ENCODE assay signal across 19 cellular contexts in genomic region chr1:180254496-180254819, GRCh38. TPM values are rescaled to one million over a fixed set of nuclear protein-coding genes. Genes with fewer than 3 reads are reported as not detected.
A peak's percentile ranks its signal among the peaks of the same experiment; 100 is the strongest.
DNase-seq lines count a peak whose midpoint lies in the region; ATAC-seq, FAIRE-seq and TF ChIP-seq lines count a peak whose summit lies in the region.
"Had no signal": no experiment of that assay in that cellular context is flagged by ENCODE, and none has a peak within 500 bp of the region (broad histone marks: within the 10 kb centered on the region; RNA-seq: fewer than 3 reads in every experiment).

No MANE protein-coding gene starts in this region.

- CTCF ChIA-PET in HepG2 (lab: Yijun Ruan, JAX; ENCODE audit: low intra/inter-chr PET ratio, low total read pairs) = interaction anchor here (1.3 to 3.2 kb wide), 2 partner anchors 161 to 228 kb away, joined by 4 to 17 read pairs; no protein-coding TSS in a partner anchor

- H3K36me3 Mint-ChIP-seq in dendritic cell treated with granulocyte-macrophage colony-stimulating factor and Interleukin-4, amounts not matched to agents 40 ng/mL and 50 ng/mL, for 4 days (ENCODE audit: low read depth) = no peaks in the 10 kb centered on the region

- peaks cover 37% of the 10 kb centered on the region for H3K27me3 Mint-ChIP-seq in dendritic cell treated with granulocyte-macrophage colony-stimulating factor and Interleukin-4, amounts not matched to agents 40 ng/mL and 50 ng/mL, for 4 days

- no peak for TF ChIP-seq RAD21 in HepG2 (CRISPR knock-in tag; IDR thresholded peaks at IDR 0.05)

- H3K27ac ChIP-seq in HepG2 (ENCODE audit: extremely low read length, insufficient read depth, low read length) = no peak overlapping the region
- no peak overlapping the region for H3K27ac ChIP-seq in right lobe of liver
- no peak overlapping the region for H3K27ac ChIP-seq in neuronal stem cell (replicated peaks; ENCODE audit: low read length)
- H3K27ac ChIP-seq: 22Rv1, A549, C4-2B had no signal

- DNase-seq in HepG2 (ENCODE audit: low spot score) (no peak), right lobe of liver (no peak), neuronal stem cell (ENCODE audit: low spot score) (no peak), COLO668 (lab: John Stamatoyannopoulos, UW; ENCODE audit: unreplicated experiment) (no peak)
- no peak for DNase-seq in activated CD4-positive, alpha-beta T cell treated with anti-CD3 and anti-CD28 coated beads for 48 hours
- DNase-seq: AML-193; CD4-positive, alpha-beta T cell; DMS153; DMS79; GDM1; HFFc6 had no signal

- H3K4me3 ChIP-seq in HepG2 (replicated peaks in 1 of 3; ENCODE audit: insufficient read depth in 1 of 3, low read depth in 2 of 3, low read length in 3 of 3) (peak overlapping the region in 2 of 3 experiments; percentile 11 to 65; a peak in 3 of 6 replicates), right lobe of liver (no peak overlapping the region), neuronal stem cell (ENCODE audit: low read length in 2 of 2) (no peak overlapping the region)
- H3K4me3 ChIP-seq: A549, GM23338 had no signal

- no peak overlapping the region for H3K23ac ChIP-seq in neuronal stem cell (ENCODE audit: low read depth, low read length, poor library complexity)

- no peak overlapping the region for H3K4me3 Mint-ChIP-seq in dendritic cell treated with granulocyte-macrophage colony-stimulating factor and Interleukin-4, amounts not matched to agents 40 ng/mL and 50 ng/mL, for 4 days
- H3K4me3 Mint-ChIP-seq: CD4-positive, alpha-beta T cell; GM23338; HFFc6 had no signal

- H3K9me3 ChIP-seq in HepG2 (ENCODE audit: low read length) (no peaks in the 10 kb centered on the region), right lobe of liver (no peaks in the 10 kb centered on the region), neuronal stem cell (replicated peaks in 1 of 2; ENCODE audit: control insufficient read depth in 2 of 2, insufficient read depth in 1 of 2, low read depth in 1 of 2, low read length in 2 of 2) (no peaks in the 10 kb centered on the region)
- H3K9me3 ChIP-seq: A549 had no signal

- H3K4me2 ChIP-seq in HepG2 (ENCODE audit: low read depth, low read length) (peak overlapping the region; percentile 93), neuronal stem cell (ENCODE audit: insufficient read depth, low read length, poor library complexity, severe bottlenecking) (no peak overlapping the region)
- H3K4me2 ChIP-seq: A549, GM23338 had no signal

- peak overlapping the region; percentile 23 for H3K27ac Mint-ChIP-seq in dendritic cell treated with granulocyte-macrophage colony-stimulating factor and Interleukin-4, amounts not matched to agents 40 ng/mL and 50 ng/mL, for 4 days
- H3K27ac Mint-ChIP-seq: CD4-positive, alpha-beta T cell; GM23338; HFFc6 had no signal

- H3K4ac ChIP-seq in neuronal stem cell (ENCODE audit: low read length) = no peak overlapping the region

- no TSS peak for BruUV-seq in HepG2 (replicated peaks; lab: Mats Ljungman, UMichigan)

- no peak overlapping the region; the same call in 1 of the 2 replicates for H3K9ac ChIP-seq in HepG2 (ENCODE audit: insufficient read depth, low read depth, low read length)
- no peak overlapping the region for H3K9ac ChIP-seq in neuronal stem cell (ENCODE audit: low read depth, low read length, poor library complexity)

- ATAC-seq in HepG2 (no peak), right lobe of liver (no peak), esophagus mucosa (no peak), HG03521 (IDR thresholded peaks at IDR 0.05; ENCODE audit: unreplicated experiment) (no peak)
- ATAC-seq: A549, HCT116 had no signal

- in situ Hi-C loops in HepG2 (cut with HindIII; ENCODE audit: extremely low pct_ligation_motif_present, low pct_unique_long_range_greater_than_20kb) = loop anchor here (5.0 kb wide), 2 partner anchors 163 to 223 kb away; no protein-coding TSS in a partner anchor

- no peaks in the 10 kb centered on the region for H3K79me2 ChIP-seq in HepG2 (ENCODE audit: insufficient read depth, low read length)

- H3K9me3 Mint-ChIP-seq in dendritic cell treated with granulocyte-macrophage colony-stimulating factor and Interleukin-4, amounts not matched to agents 40 ng/mL and 50 ng/mL, for 4 days = no peaks in the 10 kb centered on the region
- H3K9me3 Mint-ChIP-seq: CD4-positive, alpha-beta T cell; GM23338; HFFc6 had no signal

- H3K4me1 ChIP-seq in HepG2 (ENCODE audit: insufficient read depth, low read length) = peaks cover 60% of the 10 kb centered on the region
- H3K4me1 ChIP-seq in right lobe of liver = no peaks in the 10 kb centered on the region
- peaks cover 0 to 4% of the 10 kb centered on the region in 2 donors for H3K4me1 ChIP-seq in neuronal stem cell (ENCODE audit: control insufficient read depth in 2 of 2, insufficient read depth in 1 of 2, low read depth in 1 of 2, low read length in 2 of 2)
- H3K4me1 ChIP-seq: A549 had no signal

- FAIRE-seq in HepG2 (lab: Jason Lieb, UNC) = no peak
- FAIRE-seq: A549 had no signal

- H4K91ac ChIP-seq in neuronal stem cell (ENCODE audit: low read depth, low read length, poor library complexity) = no peak overlapping the region

- H2BK5ac ChIP-seq in neuronal stem cell (ENCODE audit: low read length) = no peak overlapping the region

- no peaks in the 10 kb centered on the region for H4K20me1 ChIP-seq in HepG2 (ENCODE audit: insufficient read depth, low read length)

- no peak overlapping the region for H4K8ac ChIP-seq in neuronal stem cell (ENCODE audit: low read depth, low read length)

- H2BK15ac ChIP-seq in neuronal stem cell (ENCODE audit: low read length) = no peak overlapping the region

- H3K36me3 ChIP-seq in HepG2 (replicated peaks in 1 of 2; ENCODE audit: control insufficient read depth in 1 of 2, insufficient read depth in 2 of 2, low read length in 2 of 2) (no peaks in the 10 kb centered on the region), right lobe of liver (no peaks in the 10 kb centered on the region), neuronal stem cell (replicated peaks in 1 of 2; ENCODE audit: control insufficient read depth in 2 of 2, insufficient read depth in 2 of 2, low read length in 2 of 2) (no peaks in the 10 kb centered on the region)

- H3K18ac ChIP-seq in neuronal stem cell (ENCODE audit: low read length) = peak overlapping the region; percentile 71

- no peak overlapping the region for H3K14ac ChIP-seq in neuronal stem cell (ENCODE audit: low read length)

- peak overlapping the region; percentile 33 for H2AK5ac ChIP-seq in neuronal stem cell (ENCODE audit: low read depth, low read length)

- no peak for TF ChIP-seq CTCF in HepG2 (CRISPR knock-in tag; IDR thresholded peaks at IDR 0.05)
- TF ChIP-seq CTCF in right lobe of liver (IDR thresholded peaks at IDR 0.05) = no peak

- no peaks in the 10 kb centered on the region for H3K79me1 ChIP-seq in neuronal stem cell (ENCODE audit: low read depth, low read length)

- peaks cover 2 to 20% of the 10 kb centered on the region in 2 experiments; a peak in 3 of 5 replicates for H3K27me3 ChIP-seq in HepG2 (ENCODE audit: control insufficient read depth in 1 of 2, insufficient read depth in 2 of 2, low read length in 2 of 2)
- no peaks in the 10 kb centered on the region for H3K27me3 ChIP-seq in right lobe of liver
- H3K27me3 ChIP-seq in neuronal stem cell (ENCODE audit: control insufficient read depth in 3 of 3, insufficient read depth in 3 of 3, low read depth in 1 of 3, low read length in 3 of 3) = peaks cover 0 to 38% (median 0%) of the 10 kb centered on the region in 3 experiments

- intact Hi-C loops in HepG2 (cut with micrococcal nuclease; ENCODE audit: unreplicated experiment) (loop anchor here (5.0 kb wide), 1 partner anchor 228 kb away; no protein-coding TSS in a partner anchor), right lobe of liver (cut with DNase I) (loop anchor here (5.0 to 10.0 kb wide), 3 partner anchors 160 to 230 kb away; no protein-coding TSS in a partner anchor)
- intact Hi-C loops in dendritic cell treated with granulocyte-macrophage colony-stimulating factor and Interleukin-4, amounts not matched to agents 40 ng/mL and 50 ng/mL, for 4 days (cut with micrococcal nuclease) = no loop called here

- H2BK120ac ChIP-seq in neuronal stem cell (ENCODE audit: low read depth, low read length) = no peak overlapping the region

- no peak for TF ChIP-seq POLR2A in HepG2 (IDR thresholded peaks at IDR 0.05; ENCODE audit: insufficient read depth in 1 of 2, low read depth in 2 of 2, low read length in 2 of 2)
- TF ChIP-seq POLR2A in right lobe of liver (IDR thresholded peaks at IDR 0.05) = no peak

- 74% methylated on average over 7 of the region's 9 CpGs for WGBS in HepG2 (ENCODE audit: low lambda C conversion rate)
- 79% methylated on average over 7 of the region's 9 CpGs for WGBS in right lobe of liver (ENCODE audit: insufficient coverage, low coverage, low lambda C conversion rate, missing lambda C conversion rate)
- no CpG with 5 or more reads among the region's 9 CpGs for WGBS in neuronal stem cell (ENCODE audit: extremely low coverage in 2 of 2, insufficient read length in 2 of 2, insufficient replicate concordance in 1 of 2), 2 donors

- peaks cover 32% of the 10 kb centered on the region for H3K4me1 Mint-ChIP-seq in dendritic cell treated with granulocyte-macrophage colony-stimulating factor and Interleukin-4, amounts not matched to agents 40 ng/mL and 50 ng/mL, for 4 days (ENCODE audit: low read depth)

- no peak for TF ChIP-seq EP300 in HepG2 (IDR thresholded peaks at IDR 0.05; ENCODE audit: low read depth in 2 of 2, low read length in 2 of 2)
- no peak for TF ChIP-seq EP300 in HepG2 (CRISPR knock-in tag; IDR thresholded peaks at IDR 0.05; ENCODE audit: borderline replicate concordance)

- POLR2A ChIA-PET in HepG2 (lab: Yijun Ruan, JAX) = no interaction called here

- H2BK12ac ChIP-seq in neuronal stem cell (ENCODE audit: low read length) = no peak overlapping the region

- H2AFZ ChIP-seq in HepG2 (ENCODE audit: low read length) = no peak overlapping the region
- no peak overlapping the region for H2AFZ ChIP-seq in neuronal stem cell (ENCODE audit: low read length)

RNA-seq across cellular contexts. Expression of gene LHX4, which starts 24.4 kb away (rescaled TPM):
- 0.03 and 0.07 TPM in 2 replicates for total RNA-seq in HepG2 (2016; rRNA removed; fragmentation: Illumina TruSeq; extraction: Trizol)
- total RNA-seq in HepG2 (2016; cell fraction: cytosol; rRNA removed; fragmentation: Illumina TruSeq; extraction: Trizol; ENCODE audit: low read depth) = not detected in 2 replicates
- total RNA-seq in HepG2 (2016; cell fraction: insoluble cytoplasmic fraction; rRNA removed; fragmentation: Illumina TruSeq; extraction: Trizol) = 0.03 and 0.13 TPM in 2 replicates
- total RNA-seq in HepG2 (2016; cell fraction: membrane; rRNA removed; fragmentation: Illumina TruSeq; extraction: Trizol) = 0.03 TPM in 1 of 2 replicates, not detected in the other
- not detected in 2 replicates for total RNA-seq in HepG2 (2016; cell fraction: nucleus; rRNA removed; fragmentation: Illumina TruSeq; extraction: Trizol)
- 0.03 and 0.05 TPM in 2 replicates for polyA plus RNA-seq in HepG2 (2011; rRNA removed)
- polyA plus RNA-seq in HepG2 (2011; cell fraction: cytosol; rRNA removed) = 0.03 and 0.05 TPM in 2 replicates
- 0.02 and 0.03 TPM in 2 replicates for polyA plus RNA-seq in HepG2 (2011; cell fraction: nucleus; rRNA removed)
- 0.47 and 0.60 TPM in 2 replicates for polyA plus RNA-seq in HepG2 (2012)
- not detected in 2 replicates for polyA plus RNA-seq in HepG2 (2016; cell fraction: cytosol; fragmentation: Illumina TruSeq; extraction: Trizol; ENCODE audit: low read depth)
- 0.17 TPM in 1 of 2 replicates, not detected in the other for polyA plus RNA-seq in HepG2 (2016; cell fraction: insoluble cytoplasmic fraction; fragmentation: Illumina TruSeq; extraction: Trizol; ENCODE audit: low read depth)
- polyA plus RNA-seq in HepG2 (2016; cell fraction: membrane; fragmentation: Illumina TruSeq; extraction: Trizol; ENCODE audit: low read depth) = 0.03 and 0.22 TPM in 2 replicates
- 0.07 and 0.09 TPM in 2 replicates for polyA plus RNA-seq in HepG2 (2016; cell fraction: nucleus; fragmentation: Illumina TruSeq; extraction: Trizol; ENCODE audit: insufficient read depth, low read depth)
- polyA minus RNA-seq in HepG2 (2011; rRNA and poly(A)+ RNA removed; ENCODE audit: low replicate concordance) = 0.96 and 2.5 TPM in 2 replicates
- polyA minus RNA-seq in HepG2 (2011; cell fraction: cytosol; rRNA and poly(A)+ RNA removed) = not detected in 2 replicates
- 0.12 TPM in 1 of 2 replicates, not detected in the other for polyA minus RNA-seq in HepG2 (2011; cell fraction: nucleus; rRNA and poly(A)+ RNA removed)
- not detected for total RNA-seq in right lobe of liver
- polyA plus RNA-seq in neuronal stem cell (2013, experiment 1 of 2) = 0.06 TPM
- polyA plus RNA-seq in neuronal stem cell (2013, experiment 2 of 2) = 0.08 TPM
- 0.08 TPM for total RNA-seq in esophagus mucosa

Comparison
In these comparisons a context has a peak if more than half of its experiments do, and no peak if none do; other contexts are left out.
1. H3K4me3 ChIP-seq: peak in HepG2 (2 of 3); none in right lobe of liver (0 of 3) and neuronal stem cell (0 of 2).